ENCODE assay signal across 1 cellular context in the genomic region with DNA sequence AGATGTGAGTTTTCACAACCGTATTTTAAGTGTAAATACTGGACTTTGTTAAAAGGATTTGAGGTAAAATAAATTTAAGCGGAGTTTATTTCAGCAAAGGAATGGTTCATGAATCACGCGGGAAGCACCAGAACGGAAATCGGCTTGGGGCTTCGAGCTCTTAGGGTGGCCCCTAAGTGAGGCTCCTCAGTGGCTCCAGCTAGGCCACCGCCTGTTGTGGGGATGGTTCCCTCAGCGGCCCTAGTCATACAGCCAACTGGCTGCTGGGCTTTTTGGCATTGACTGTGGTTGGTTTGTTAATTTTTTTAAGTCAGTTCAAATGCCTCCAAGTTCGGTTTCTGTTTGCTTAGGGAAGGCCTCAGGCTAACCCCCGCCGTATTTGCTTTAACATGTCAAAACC.
A peak's percentile ranks its signal among the peaks of the same experiment; 100 is the strongest.
TF ChIP-seq lines count a peak whose summit lies in the region.

No MANE protein-coding gene starts in this region.

TF ChIP-seq in K562, 482 proteins besides CTCF, POLR2A, EP300 and RAD21:
- TF ChIP-seq, protein P1, sequence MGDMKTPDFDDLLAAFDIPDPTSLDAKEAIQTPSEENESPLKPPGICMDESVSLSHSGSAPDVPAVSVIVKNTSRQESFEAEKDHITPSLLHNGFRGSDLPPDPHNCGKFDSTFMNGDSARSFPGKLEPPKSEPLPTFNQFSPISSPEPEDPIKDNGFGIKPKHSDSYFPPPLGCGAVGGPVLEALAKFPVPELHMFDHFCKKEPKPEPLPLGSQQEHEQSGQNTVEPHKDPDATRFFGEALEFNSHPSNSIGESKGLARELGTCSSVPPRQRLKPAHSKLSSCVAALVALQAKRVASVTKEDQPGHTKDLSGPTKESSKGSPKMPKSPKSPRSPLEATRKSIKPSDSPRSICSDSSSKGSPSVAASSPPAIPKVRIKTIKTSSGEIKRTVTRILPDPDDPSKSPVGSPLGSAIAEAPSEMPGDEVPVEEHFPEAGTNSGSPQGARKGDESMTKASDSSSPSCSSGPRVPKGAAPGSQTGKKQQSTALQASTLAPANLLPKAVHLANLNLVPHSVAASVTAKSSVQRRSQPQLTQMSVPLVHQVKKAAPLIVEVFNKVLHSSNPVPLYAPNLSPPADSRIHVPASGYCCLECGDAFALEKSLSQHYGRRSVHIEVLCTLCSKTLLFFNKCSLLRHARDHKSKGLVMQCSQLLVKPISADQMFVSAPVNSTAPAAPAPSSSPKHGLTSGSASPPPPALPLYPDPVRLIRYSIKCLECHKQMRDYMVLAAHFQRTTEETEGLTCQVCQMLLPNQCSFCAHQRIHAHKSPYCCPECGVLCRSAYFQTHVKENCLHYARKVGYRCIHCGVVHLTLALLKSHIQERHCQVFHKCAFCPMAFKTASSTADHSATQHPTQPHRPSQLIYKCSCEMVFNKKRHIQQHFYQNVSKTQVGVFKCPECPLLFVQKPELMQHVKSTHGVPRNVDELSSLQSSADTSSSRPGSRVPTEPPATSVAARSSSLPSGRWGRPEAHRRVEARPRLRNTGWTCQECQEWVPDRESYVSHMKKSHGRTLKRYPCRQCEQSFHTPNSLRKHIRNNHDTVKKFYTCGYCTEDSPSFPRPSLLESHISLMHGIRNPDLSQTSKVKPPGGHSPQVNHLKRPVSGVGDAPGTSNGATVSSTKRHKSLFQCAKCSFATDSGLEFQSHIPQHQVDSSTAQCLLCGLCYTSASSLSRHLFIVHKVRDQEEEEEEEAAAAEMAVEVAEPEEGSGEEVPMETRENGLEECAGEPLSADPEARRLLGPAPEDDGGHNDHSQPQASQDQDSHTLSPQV (IDR thresholded peaks at IDR 0.05) = peak; percentile 39; the same call in 1 of the 2 replicates
- TF ChIP-seq, protein P2, sequence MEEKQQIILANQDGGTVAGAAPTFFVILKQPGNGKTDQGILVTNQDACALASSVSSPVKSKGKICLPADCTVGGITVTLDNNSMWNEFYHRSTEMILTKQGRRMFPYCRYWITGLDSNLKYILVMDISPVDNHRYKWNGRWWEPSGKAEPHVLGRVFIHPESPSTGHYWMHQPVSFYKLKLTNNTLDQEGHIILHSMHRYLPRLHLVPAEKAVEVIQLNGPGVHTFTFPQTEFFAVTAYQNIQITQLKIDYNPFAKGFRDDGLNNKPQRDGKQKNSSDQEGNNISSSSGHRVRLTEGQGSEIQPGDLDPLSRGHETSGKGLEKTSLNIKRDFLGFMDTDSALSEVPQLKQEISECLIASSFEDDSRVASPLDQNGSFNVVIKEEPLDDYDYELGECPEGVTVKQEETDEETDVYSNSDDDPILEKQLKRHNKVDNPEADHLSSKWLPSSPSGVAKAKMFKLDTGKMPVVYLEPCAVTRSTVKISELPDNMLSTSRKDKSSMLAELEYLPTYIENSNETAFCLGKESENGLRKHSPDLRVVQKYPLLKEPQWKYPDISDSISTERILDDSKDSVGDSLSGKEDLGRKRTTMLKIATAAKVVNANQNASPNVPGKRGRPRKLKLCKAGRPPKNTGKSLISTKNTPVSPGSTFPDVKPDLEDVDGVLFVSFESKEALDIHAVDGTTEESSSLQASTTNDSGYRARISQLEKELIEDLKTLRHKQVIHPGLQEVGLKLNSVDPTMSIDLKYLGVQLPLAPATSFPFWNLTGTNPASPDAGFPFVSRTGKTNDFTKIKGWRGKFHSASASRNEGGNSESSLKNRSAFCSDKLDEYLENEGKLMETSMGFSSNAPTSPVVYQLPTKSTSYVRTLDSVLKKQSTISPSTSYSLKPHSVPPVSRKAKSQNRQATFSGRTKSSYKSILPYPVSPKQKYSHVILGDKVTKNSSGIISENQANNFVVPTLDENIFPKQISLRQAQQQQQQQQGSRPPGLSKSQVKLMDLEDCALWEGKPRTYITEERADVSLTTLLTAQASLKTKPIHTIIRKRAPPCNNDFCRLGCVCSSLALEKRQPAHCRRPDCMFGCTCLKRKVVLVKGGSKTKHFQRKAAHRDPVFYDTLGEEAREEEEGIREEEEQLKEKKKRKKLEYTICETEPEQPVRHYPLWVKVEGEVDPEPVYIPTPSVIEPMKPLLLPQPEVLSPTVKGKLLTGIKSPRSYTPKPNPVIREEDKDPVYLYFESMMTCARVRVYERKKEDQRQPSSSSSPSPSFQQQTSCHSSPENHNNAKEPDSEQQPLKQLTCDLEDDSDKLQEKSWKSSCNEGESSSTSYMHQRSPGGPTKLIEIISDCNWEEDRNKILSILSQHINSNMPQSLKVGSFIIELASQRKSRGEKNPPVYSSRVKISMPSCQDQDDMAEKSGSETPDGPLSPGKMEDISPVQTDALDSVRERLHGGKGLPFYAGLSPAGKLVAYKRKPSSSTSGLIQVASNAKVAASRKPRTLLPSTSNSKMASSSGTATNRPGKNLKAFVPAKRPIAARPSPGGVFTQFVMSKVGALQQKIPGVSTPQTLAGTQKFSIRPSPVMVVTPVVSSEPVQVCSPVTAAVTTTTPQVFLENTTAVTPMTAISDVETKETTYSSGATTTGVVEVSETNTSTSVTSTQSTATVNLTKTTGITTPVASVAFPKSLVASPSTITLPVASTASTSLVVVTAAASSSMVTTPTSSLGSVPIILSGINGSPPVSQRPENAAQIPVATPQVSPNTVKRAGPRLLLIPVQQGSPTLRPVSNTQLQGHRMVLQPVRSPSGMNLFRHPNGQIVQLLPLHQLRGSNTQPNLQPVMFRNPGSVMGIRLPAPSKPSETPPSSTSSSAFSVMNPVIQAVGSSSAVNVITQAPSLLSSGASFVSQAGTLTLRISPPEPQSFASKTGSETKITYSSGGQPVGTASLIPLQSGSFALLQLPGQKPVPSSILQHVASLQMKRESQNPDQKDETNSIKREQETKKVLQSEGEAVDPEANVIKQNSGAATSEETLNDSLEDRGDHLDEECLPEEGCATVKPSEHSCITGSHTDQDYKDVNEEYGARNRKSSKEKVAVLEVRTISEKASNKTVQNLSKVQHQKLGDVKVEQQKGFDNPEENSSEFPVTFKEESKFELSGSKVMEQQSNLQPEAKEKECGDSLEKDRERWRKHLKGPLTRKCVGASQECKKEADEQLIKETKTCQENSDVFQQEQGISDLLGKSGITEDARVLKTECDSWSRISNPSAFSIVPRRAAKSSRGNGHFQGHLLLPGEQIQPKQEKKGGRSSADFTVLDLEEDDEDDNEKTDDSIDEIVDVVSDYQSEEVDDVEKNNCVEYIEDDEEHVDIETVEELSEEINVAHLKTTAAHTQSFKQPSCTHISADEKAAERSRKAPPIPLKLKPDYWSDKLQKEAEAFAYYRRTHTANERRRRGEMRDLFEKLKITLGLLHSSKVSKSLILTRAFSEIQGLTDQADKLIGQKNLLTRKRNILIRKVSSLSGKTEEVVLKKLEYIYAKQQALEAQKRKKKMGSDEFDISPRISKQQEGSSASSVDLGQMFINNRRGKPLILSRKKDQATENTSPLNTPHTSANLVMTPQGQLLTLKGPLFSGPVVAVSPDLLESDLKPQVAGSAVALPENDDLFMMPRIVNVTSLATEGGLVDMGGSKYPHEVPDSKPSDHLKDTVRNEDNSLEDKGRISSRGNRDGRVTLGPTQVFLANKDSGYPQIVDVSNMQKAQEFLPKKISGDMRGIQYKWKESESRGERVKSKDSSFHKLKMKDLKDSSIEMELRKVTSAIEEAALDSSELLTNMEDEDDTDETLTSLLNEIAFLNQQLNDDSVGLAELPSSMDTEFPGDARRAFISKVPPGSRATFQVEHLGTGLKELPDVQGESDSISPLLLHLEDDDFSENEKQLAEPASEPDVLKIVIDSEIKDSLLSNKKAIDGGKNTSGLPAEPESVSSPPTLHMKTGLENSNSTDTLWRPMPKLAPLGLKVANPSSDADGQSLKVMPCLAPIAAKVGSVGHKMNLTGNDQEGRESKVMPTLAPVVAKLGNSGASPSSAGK (IDR thresholded peaks at IDR 0.05) = peak; percentile 18; the same call in 1 of the 2 replicates
- TF ChIP-seq L3MBTL2 (IDR thresholded peaks at IDR 0.05) = 0 out of 2 replicates have a peak, but pooled peaks have one; percentile 19
